1 cellular context compared by ENCODE assay signal in the genomic region with DNA sequence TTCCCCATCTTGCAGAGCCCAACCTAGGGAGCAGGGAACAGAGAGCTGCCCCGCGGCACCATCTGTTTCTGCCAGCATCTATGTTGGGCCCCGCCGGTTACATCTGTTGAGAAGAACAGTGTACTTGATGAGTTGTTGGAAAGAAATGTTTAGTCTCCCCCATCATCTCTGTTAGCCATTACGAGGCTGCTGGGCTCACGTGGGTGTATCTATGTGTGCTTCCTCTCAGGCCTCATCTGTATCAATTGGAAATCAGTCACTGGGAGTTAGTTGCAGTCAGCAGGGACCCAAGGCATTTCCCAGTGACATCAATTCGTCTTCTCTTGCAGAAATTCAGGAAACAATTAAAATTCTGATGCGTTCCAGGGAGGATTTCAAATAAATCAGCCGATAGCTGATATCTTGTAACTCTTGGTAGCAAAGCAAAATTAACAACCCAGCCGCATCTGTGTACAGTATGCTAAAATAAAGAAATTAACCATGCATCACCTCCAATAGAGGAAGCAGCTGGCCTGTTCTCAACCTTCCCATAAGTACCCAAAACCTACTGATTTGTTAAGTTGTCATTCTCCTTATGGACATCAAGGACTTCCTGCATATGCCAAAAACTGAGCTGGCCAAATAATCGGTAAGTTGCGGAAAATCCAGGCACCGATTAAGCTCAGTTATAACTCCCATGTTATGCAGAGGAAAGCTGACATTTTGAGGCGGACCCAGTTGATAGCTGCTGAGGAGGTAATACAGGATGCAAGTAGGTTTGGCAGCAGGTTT.
TF ChIP-seq lines count a peak whose summit lies in the region.

No MANE protein-coding gene starts in this region.

TF ChIP-seq in H1, 55 proteins besides CTCF, POLR2A, EP300 and RAD21:
- TF ChIP-seq E2F6 (IDR thresholded peaks at IDR 0.05) (no peak), PHF8 (conservative IDR thresholded peaks at IDR 0.05; ENCODE audit: low read depth, low read length) (no peak), NRF1 (IDR thresholded peaks at IDR 0.05; ENCODE audit: low read depth, low read length) (no peak), SUZ12 (IDR thresholded peaks at IDR 0.05; ENCODE audit: low read length) (no peak), BRCA1 (IDR thresholded peaks at IDR 0.05; ENCODE audit: low read depth, low read length) (no peak), USF2 (IDR thresholded peaks at IDR 0.05; ENCODE audit: low read length) (no peak), HDAC2 (IDR thresholded peaks at IDR 0.05; ENCODE audit: borderline replicate concordance in 1 of 2, low read depth in 2 of 2, low read length in 2 of 2) (no peak), EZH2 (IDR thresholded peaks at IDR 0.05; ENCODE audit: low read depth, low read length, severe bottlenecking) (no peak), POLR2AphosphoS5 (IDR thresholded peaks at IDR 0.05; ENCODE audit: low read depth, low read length) (no peak), GTF2F1 (IDR thresholded peaks at IDR 0.05; ENCODE audit: borderline replicate concordance, low read depth, low read length) (no peak), CBX8 (IDR thresholded peaks at IDR 0.05; ENCODE audit: borderline replicate concordance, low read depth, low read length) (no peak), CHD7 (IDR thresholded peaks at IDR 0.05; ENCODE audit: insufficient replicate concordance, low read length) (no peak), SP2 (IDR thresholded peaks at IDR 0.05; ENCODE audit: low read length) (no peak), GABPA (IDR thresholded peaks at IDR 0.05; ENCODE audit: borderline replicate concordance, insufficient read depth, low read length) (no peak), ATF3 (IDR thresholded peaks at IDR 0.05; ENCODE audit: insufficient read depth, low read depth, low read length) (no peak), POU5F1 (IDR thresholded peaks at IDR 0.05; ENCODE audit: low read depth, low read length) (no peak), FOSL1 (IDR thresholded peaks at IDR 0.05; ENCODE audit: insufficient read depth, low read depth, low read length) (no peak)
TF ChIP-seq in H1: peak in this region for 0.
